25 cellular contexts compared by ENCODE assay signal in genomic region chr11:116946414-116946813, GRCh38.
A peak's percentile ranks its signal among the peaks of the same experiment; 100 is the strongest.
DNase-seq lines count a peak whose midpoint lies in the region; ATAC-seq, FAIRE-seq and TF ChIP-seq lines count a peak whose summit lies in the region.
"Had no signal": no experiment of that assay in that cellular context is flagged by ENCODE, and none has a peak within 500 bp of the region (broad histone marks: within the 10 kb centered on the region; RNA-seq: fewer than 3 reads in every experiment).

No MANE protein-coding gene starts in this region.

- dilution Hi-C loops in IMR-90 (cut with HindIII; ENCODE audit: low sequenced_read_pairs, unreplicated experiment), result no loop called here

- H3K36me3 Mint-ChIP-seq in CD4-positive, alpha-beta memory T cell, result peaks cover 51 to 53% of the 10 kb centered on the region in 2 donors
- peaks cover 30% of the 10 kb centered on the region for H3K36me3 Mint-ChIP-seq in activated T-helper 2 cell treated with anti-CD3 and anti-CD28 coated beads, Interferon-gamma antibody, Interleukin-2, Interleukin-4, amounts not matched to agents 10 μg/mL and 5 μg/mL and 100 μg/mL, durations not matched to agents 14 hours and 24 hours and 36 hours (ENCODE audit: low read depth)

- no peak overlapping the region for H3K23ac ChIP-seq in IMR-90 (ENCODE audit: low read depth, low read length)

- intact Hi-C loops in CD4-positive, alpha-beta memory T cell (cut with micrococcal nuclease), result no loop called here
- intact Hi-C loops in IMR-90 (cut with micrococcal nuclease), result no loop called here
- intact Hi-C loops in activated T-helper 2 cell treated with anti-CD3 and anti-CD28 coated beads, Interferon-gamma antibody, Interleukin-2, Interleukin-4, amounts not matched to agents 10 μg/mL and 5 μg/mL and 100 μg/mL, durations not matched to agents 14 hours and 24 hours and 36 hours (cut with micrococcal nuclease), result loop anchor here (5.0 kb wide), 1 partner anchor 116 kb away; no protein-coding TSS in a partner anchor

- peaks cover 29 to 47% (median 31%) of the 10 kb centered on the region in 4 donors for H3K4me1 Mint-ChIP-seq in CD4-positive, alpha-beta memory T cell
- peaks cover 18% of the 10 kb centered on the region for H3K4me1 Mint-ChIP-seq in activated T-helper 2 cell treated with anti-CD3 and anti-CD28 coated beads, Interferon-gamma antibody, Interleukin-2, Interleukin-4, amounts not matched to agents 10 μg/mL and 5 μg/mL and 100 μg/mL, durations not matched to agents 14 hours and 24 hours and 36 hours (ENCODE audit: low read depth)

- 33% methylated on average over 1 of the region's 3 CpGs; no CpG with 5 or more reads in 1 of the 2 experiments for WGBS in IMR-90 (ENCODE audit: extremely low coverage in 2 of 2, insufficient read length in 1 of 2), 2 experiments
- 50 to 86% methylated on average over 1 of the region's 3 CpGs for WGBS in gastroesophageal sphincter (ENCODE audit: low coverage in 1 of 2), 2 donors

- CTCF ChIA-PET in CD4-positive, alpha-beta memory T cell (lab: Charles Lee; ENCODE audit: partially characterized antibody), result interaction anchor here (1.7 to 2.4 kb wide), 2 partner anchors 13 to 110 kb away, joined by 6 read pairs; no protein-coding TSS in a partner anchor
- CTCF ChIA-PET in IMR-90 (lab: Yijun Ruan, JAX), result no interaction called here

- peak overlapping the region in 4 of 7 donors; percentile 29 to 62 (median 48) for H3K27ac Mint-ChIP-seq in CD4-positive, alpha-beta memory T cell
- H3K27ac Mint-ChIP-seq in activated T-helper 2 cell treated with anti-CD3 and anti-CD28 coated beads, Interferon-gamma antibody, Interleukin-2, Interleukin-4, amounts not matched to agents 10 μg/mL and 5 μg/mL and 100 μg/mL, durations not matched to agents 14 hours and 24 hours and 36 hours, result no peak overlapping the region
- H3K27ac Mint-ChIP-seq: activated CD4-positive, alpha-beta T cell treated with anti-CD3 and anti-CD28 coated beads for 36 hours; activated T-cell treated with anti-CD3 and anti-CD28 coated beads, Interleukin-2, amount 50 U/mL, for 24 hours had no signal

- no TSS peak for BruUV-seq in IMR-90 (replicated peaks; lab: Mats Ljungman, UMichigan)

- POLR2A ChIA-PET in CD4-positive, alpha-beta memory T cell (lab: Charles Lee; ENCODE audit: partially characterized antibody), result interaction anchor here (1.2 kb wide), 1 partner anchor 143 kb away, joined by 3 read pairs; no protein-coding TSS in a partner anchor
- POLR2A ChIA-PET in IMR-90 (lab: Charles Lee; ENCODE audit: unreplicated experiment), result interaction anchor here (0.6 kb wide), 1 partner anchor 200 kb away, joined by 3 read pairs; no protein-coding TSS in a partner anchor

- no peak overlapping the region for H2BK20ac ChIP-seq in IMR-90 (ENCODE audit: low read depth, low read length)

- no peak for TF ChIP-seq RAD21 in IMR-90 (IDR thresholded peaks at IDR 0.05; ENCODE audit: low read length)

- H3K79me1 ChIP-seq in IMR-90 (ENCODE audit: low read depth in 1 of 2, low read length in 2 of 2), result peaks cover 0 to 7% of the 10 kb centered on the region in 2 experiments; a peak in 3 of 4 replicates

- H3K4me3 Mint-ChIP-seq in CD4-positive, alpha-beta memory T cell, result no peak overlapping the region
- no peak overlapping the region for H3K4me3 Mint-ChIP-seq in activated T-helper 2 cell treated with anti-CD3 and anti-CD28 coated beads, Interferon-gamma antibody, Interleukin-2, Interleukin-4, amounts not matched to agents 10 μg/mL and 5 μg/mL and 100 μg/mL, durations not matched to agents 14 hours and 24 hours and 36 hours (ENCODE audit: low read depth)
- H3K4me3 Mint-ChIP-seq: activated CD4-positive, alpha-beta T cell treated with anti-CD3 and anti-CD28 coated beads for 36 hours; activated T-cell treated with anti-CD3 and anti-CD28 coated beads, Interleukin-2, amount 50 U/mL, for 24 hours; naive thymus-derived CD8-positive, alpha-beta T cell had no signal

- H2BK15ac ChIP-seq in IMR-90 (ENCODE audit: low read depth, low read length), result no peak overlapping the region

- DNase-seq in CD4-positive, alpha-beta memory T cell, result no peak
- peak; percentile 59 for DNase-seq in IMR-90
- peak; percentile 40 for DNase-seq in astrocyte of the spinal cord (ENCODE audit: low read depth, low spot score)
- DNase-seq in iris pigment epithelial cell (ENCODE audit: low read depth), result peak; percentile 63
- no peak for DNase-seq in cerebellum (ENCODE audit: low spot score)
- DNase-seq in GM19239 (ENCODE audit: insufficient read length, low spot score), result no peak
- no peak for DNase-seq in activated T-helper 2 cell treated with anti-CD3 and anti-CD28 coated beads, Interferon-gamma antibody, Interleukin-2, Interleukin-4, amounts not matched to agents 10 μg/mL and 5 μg/mL and 100 μg/mL, durations not matched to agents 14 hours and 24 hours and 36 hours (ENCODE audit: low spot score)
- DNase-seq: activated CD4-positive, alpha-beta T cell treated with anti-CD3 and anti-CD28 coated beads for 36 hours; activated CD8-positive, alpha-beta memory T cell treated with anti-CD3 and anti-CD28 coated beads for 24 hours; activated naive CD4-positive, alpha-beta T cell treated with anti-CD3 and anti-CD28 coated beads, Interleukin-2, amount 50 U/mL, for 16 hours; activated T-cell treated with anti-CD3 and anti-CD28 coated beads, Interleukin-2, amount 50 U/mL, for 24 hours; aorta; glutamatergic neuron; naive thymus-derived CD8-positive, alpha-beta T cell; NCI-H1694; right cardiac atrium; stimulated activated CD4-positive, alpha-beta T cell treated with anti-CD3 and anti-CD28 coated beads, Interleukin-12 subunit alpha, Interleukin-12 subunit beta, amount 100 ng/mL, for 4 hours; stimulated activated CD4-positive, alpha-beta T cell treated with anti-CD3 and anti-CD28 coated beads, Interleukin-4, amount 100 ng/mL, for 4 hours; SW 1271; upper lobe of left lung had no signal

- no peak overlapping the region for H3K56ac ChIP-seq in IMR-90 (ENCODE audit: extremely low read depth, insufficient read depth, low read length)

- H3K9me3 ChIP-seq in CD4-positive, alpha-beta memory T cell (ENCODE audit: control insufficient read depth in 1 of 2, low read length in 2 of 2), result no peaks in the 10 kb centered on the region
- H3K9me3 ChIP-seq in IMR-90 (ENCODE audit: control insufficient read depth, insufficient read depth, low read length), result 0 out of 2 replicates have a peak, but pooled peaks cover 1% of the 10 kb centered on the region
- no peaks in the 10 kb centered on the region for H3K9me3 ChIP-seq in gastroesophageal sphincter
- H3K9me3 ChIP-seq: upper lobe of left lung had no signal

- peaks cover 0 to 3% (median 0%) of the 10 kb centered on the region in 8 donors for H3K9me3 Mint-ChIP-seq in CD4-positive, alpha-beta memory T cell
- no peaks in the 10 kb centered on the region for H3K9me3 Mint-ChIP-seq in activated T-helper 2 cell treated with anti-CD3 and anti-CD28 coated beads, Interferon-gamma antibody, Interleukin-2, Interleukin-4, amounts not matched to agents 10 μg/mL and 5 μg/mL and 100 μg/mL, durations not matched to agents 14 hours and 24 hours and 36 hours
- H3K9me3 Mint-ChIP-seq: activated T-cell treated with anti-CD3 and anti-CD28 coated beads, Interleukin-2, amount 50 U/mL, for 24 hours; naive thymus-derived CD8-positive, alpha-beta T cell had no signal

- H3K27ac ChIP-seq in CD4-positive, alpha-beta memory T cell (ENCODE audit: low read depth, low read length), result no peak overlapping the region
- no peak overlapping the region for H3K27ac ChIP-seq in IMR-90 (ENCODE audit: insufficient read depth, low read length)
- H3K27ac ChIP-seq in gastroesophageal sphincter, result no peak overlapping the region
- H3K27ac ChIP-seq: upper lobe of left lung had no signal

- 0 out of 2 replicates have a peak overlapping the region, but pooled peaks have one; percentile 1 for H3K14ac ChIP-seq in IMR-90 (replicated peaks; ENCODE audit: low read depth, low read length)

- H2AFZ ChIP-seq in IMR-90 (replicated peaks; ENCODE audit: low read length, poor library complexity), result no peak overlapping the region

- no peak overlapping the region for H2AK9ac ChIP-seq in IMR-90 (replicated peaks; ENCODE audit: low read depth, low read length, poor library complexity)

- no peak overlapping the region for H4K8ac ChIP-seq in IMR-90 (ENCODE audit: low read depth in 2 of 2, low read length in 2 of 2)

- peak; percentile 40; the same call in 1 of the 2 replicates for ATAC-seq in IMR-90 (ENCODE audit: low read depth)
- no peak for ATAC-seq in gastroesophageal sphincter
- ATAC-seq: activated CD4-positive, alpha-beta T cell treated with anti-CD3 and anti-CD28 coated beads for 36 hours; K562; naive thymus-derived CD8-positive, alpha-beta T cell; Right ventricle myocardium inferior had no signal

- no peak overlapping the region for H2AK5ac ChIP-seq in IMR-90 (ENCODE audit: low read depth, low read length)

- no peaks in the 10 kb centered on the region for H3K27me3 Mint-ChIP-seq in CD4-positive, alpha-beta memory T cell
- no peaks in the 10 kb centered on the region for H3K27me3 Mint-ChIP-seq in activated T-helper 2 cell treated with anti-CD3 and anti-CD28 coated beads, Interferon-gamma antibody, Interleukin-2, Interleukin-4, amounts not matched to agents 10 μg/mL and 5 μg/mL and 100 μg/mL, durations not matched to agents 14 hours and 24 hours and 36 hours (ENCODE audit: low read depth)
- H3K27me3 Mint-ChIP-seq: activated CD4-positive, alpha-beta T cell treated with anti-CD3 and anti-CD28 coated beads for 36 hours; activated T-cell treated with anti-CD3 and anti-CD28 coated beads, Interleukin-2, amount 50 U/mL, for 24 hours; naive thymus-derived CD8-positive, alpha-beta T cell had no signal

- H2BK5ac ChIP-seq in IMR-90 (ENCODE audit: low read depth, low read length, poor library complexity, severe bottlenecking), result no peak overlapping the region

- TF ChIP-seq CTCF in IMR-90 (conservative IDR thresholded peaks at IDR 0.05; ENCODE audit: low read depth, low read length) (no peak), astrocyte of the spinal cord (IDR thresholded peaks at IDR 0.05; ENCODE audit: low read depth, low read length) (no peak), gastroesophageal sphincter (IDR thresholded peaks at IDR 0.05) (no peak)

- TF ChIP-seq POLR2A in IMR-90 (IDR thresholded peaks at IDR 0.05; ENCODE audit: low read depth, low read length) (no peak), gastroesophageal sphincter (IDR thresholded peaks at IDR 0.05) (no peak)

- H3K36me3 ChIP-seq in CD4-positive, alpha-beta memory T cell (ENCODE audit: insufficient read depth, low read length), result peaks cover 10% of the 10 kb centered on the region
- H3K36me3 ChIP-seq in IMR-90 (ENCODE audit: control insufficient read depth, insufficient read depth, low read length) (peaks cover 7% of the 10 kb centered on the region), gastroesophageal sphincter (peaks cover 0 to 18% of the 10 kb centered on the region in 2 donors)

- H3K4ac ChIP-seq in IMR-90 (ENCODE audit: low read depth, low read length), result no peak overlapping the region

- H3K9me1 ChIP-seq in IMR-90 (ENCODE audit: insufficient read depth, low read length), result no peaks in the 10 kb centered on the region

- FAIRE-seq in GM19239 (lab: Jason Lieb, UNC), result no peak
- FAIRE-seq: GM18507, H54, K562 had no signal

- H3K18ac ChIP-seq in IMR-90 (ENCODE audit: low read depth, low read length), result no peak overlapping the region

- no peak overlapping the region for H4K5ac ChIP-seq in IMR-90 (ENCODE audit: low read depth, low read length)

- H2BK120ac ChIP-seq in IMR-90 (ENCODE audit: low read depth, low read length), result no peak overlapping the region

- no peak for TF ChIP-seq EP300 in gastroesophageal sphincter (IDR thresholded peaks at IDR 0.05)

- H3K4me2 ChIP-seq in IMR-90 (ENCODE audit: low read depth, low read length), result peak overlapping the region; percentile 34; the same call in 1 of the 2 replicates

- no peak overlapping the region for H3K9ac ChIP-seq in IMR-90 (ENCODE audit: low read depth, low read length)

- in situ Hi-C loops in IMR-90 (cut with MboI; ENCODE audit: low sequenced_read_pairs) (no loop called here), astrocyte of the spinal cord (cut with HindIII; ENCODE audit: low sequenced_read_pairs) (no loop called here)

- H4K91ac ChIP-seq in IMR-90 (ENCODE audit: insufficient read depth, low read depth, low read length), result no peak overlapping the region

- no peaks in the 10 kb centered on the region for H3K27me3 ChIP-seq in CD4-positive, alpha-beta memory T cell (ENCODE audit: insufficient read depth, low read length)
- H3K27me3 ChIP-seq in IMR-90 (ENCODE audit: control insufficient read depth, insufficient read depth, low read length) (no peaks in the 10 kb centered on the region), gastroesophageal sphincter (no peaks in the 10 kb centered on the region)
- H3K27me3 ChIP-seq: upper lobe of left lung had no signal

- no peaks in the 10 kb centered on the region for H3K4me1 ChIP-seq in CD4-positive, alpha-beta memory T cell (ENCODE audit: insufficient read depth, low read length)
- H3K4me1 ChIP-seq in IMR-90 (ENCODE audit: control insufficient read depth, insufficient read depth, low read length) (peaks cover 6% of the 10 kb centered on the region; the same call in 1 of the 2 replicates), gastroesophageal sphincter (no peaks in the 10 kb centered on the region)

- no peak overlapping the region for H3K4me3 ChIP-seq in CD4-positive, alpha-beta memory T cell (ENCODE audit: low read length in 2 of 2)
- H3K4me3 ChIP-seq in IMR-90 (ENCODE audit: insufficient read depth, low read depth, low read length), result no peak overlapping the region
- H3K4me3 ChIP-seq in astrocyte of the spinal cord (ENCODE audit: low read depth, low read length), result no peak overlapping the region
- no peak overlapping the region for H3K4me3 ChIP-seq in gastroesophageal sphincter
- H3K4me3 ChIP-seq: K562, upper lobe of left lung had no signal

- H4K20me1 ChIP-seq in IMR-90 (ENCODE audit: insufficient read depth, low read length), result no peaks in the 10 kb centered on the region

Comparison
In these comparisons a context has a peak if more than half of its experiments do, and no peak if none do; other contexts are left out.
1. DNase-seq: peak in IMR-90 (single experiment), astrocyte of the spinal cord (single experiment) and iris pigment epithelial cell (single experiment); none in CD4-positive, alpha-beta memory T cell (0 of 5), cerebellum (single experiment), GM19239 (single experiment) and activated T-helper 2 cell treated with anti-CD3 and anti-CD28 coated beads, Interferon-gamma antibody, Interleukin-2, Interleukin-4, amounts not matched to agents 10 μg/mL and 5 μg/mL and 100 μg/mL, durations not matched to agents 14 hours and 24 hours and 36 hours (single experiment).